13 cellular contexts compared by ENCODE assay signal in genomic region chr7:116970148-116970910, GRCh38. TPM values are rescaled to one million over a fixed set of nuclear protein-coding genes. Genes with fewer than 3 reads are reported as not detected.
DNase-seq lines count a peak whose midpoint lies in the region; ATAC-seq lines count a peak whose summit lies in the region.
"Had no signal": no experiment of that assay in that cellular context is flagged by ENCODE, and none has a peak within 500 bp of the region (broad histone marks: within the 10 kb centered on the region; RNA-seq: fewer than 3 reads in every experiment).

No MANE protein-coding gene starts in this region.

- in situ Hi-C loops in HAP-1 (cut with MboI; ENCODE audit: low sequenced_read_pairs): no loop called here

- no peaks in the 10 kb centered on the region for H3K36me3 ChIP-seq in HAP-1 (replicated peaks)

- ATAC-seq in GM18517 (IDR thresholded peaks at IDR 0.05; ENCODE audit: unreplicated experiment) (peak; percentile 51), GM21390 (IDR thresholded peaks at IDR 0.05; ENCODE audit: unreplicated experiment) (peak; percentile 74), HG03095 (IDR thresholded peaks at IDR 0.05; ENCODE audit: unreplicated experiment) (peak; percentile 58), esophagus mucosa (no peak)

- no peaks in the 10 kb centered on the region for H3K27me3 ChIP-seq in HAP-1 (ENCODE audit: low read depth)

- H3K9me3 ChIP-seq in HAP-1: no peaks in the 10 kb centered on the region

- no peak overlapping the region for H3K4me3 ChIP-seq in HAP-1
- H3K4me3 ChIP-seq: smooth muscle cell had no signal

- H3K4me1 ChIP-seq in HAP-1: peaks cover 9% of the 10 kb centered on the region

- DNase-seq in SK-N-DZ (ENCODE audit: low spot score): peak; percentile 12
- no peak for DNase-seq in OCI-M2 (lab: John Stamatoyannopoulos, UW; ENCODE audit: unreplicated experiment)
- DNase-seq in DMS53 treated with DMSO at 0.1 percent for 48 hours (lab: John Stamatoyannopoulos, UW; ENCODE audit: unreplicated experiment): no peak
- no peak for DNase-seq in HAP-1 (ENCODE audit: low spot score in 2 of 2)
- DNase-seq: activated CD8-positive, alpha-beta memory T cell treated with anti-CD3 and anti-CD28 coated beads for 24 hours; DMS 273 treated with DMSO at 0.1 percent for 48 hours; NCI-H1417 treated with DMSO at 0.1 percent for 48 hours; SHP77 treated with DMSO at 0.1 percent for 48 hours had no signal

RNA-seq across cellular contexts. Expression of gene ST7, which starts 17.0 kb away (rescaled TPM):
- 7.6 and 19.4 TPM in 2 replicates for polyA plus RNA-seq in SK-N-DZ (2014; cell fraction: cytosol; rRNA removed)
- 8.6 and 14.3 TPM in 2 replicates for polyA plus RNA-seq in SK-N-DZ (2014; cell fraction: nucleus; rRNA removed)
- total RNA-seq in esophagus mucosa: 8.2 TPM
